In genomic region chr2:36060133-36060532, GRCh38 we compare ENCODE assay signal across 17 cellular contexts.
DNase-seq lines count a peak whose midpoint lies in the region; ATAC-seq and TF ChIP-seq lines count a peak whose summit lies in the region.
"Had no signal": no experiment of that assay in that cellular context is flagged by ENCODE, and none has a peak within 500 bp of the region (broad histone marks: within the 10 kb centered on the region; RNA-seq: fewer than 3 reads in every experiment).

No MANE protein-coding gene starts in this region.

- DNase-seq in CMK (ENCODE audit: low read depth) (peak; percentile 18), Peyer's patch (no peak), NCI-H187 (lab: John Stamatoyannopoulos, UW) (no peak)
- no peak for DNase-seq in activated CD8-positive, alpha-beta memory T cell treated with anti-CD3 and anti-CD28 coated beads for 24 hours
- DNase-seq in activated T-cell treated with anti-CD3 and anti-CD28 coated beads, Interleukin-2, amount 50 U/mL, for 4 hours = no peak
- DNase-seq: activated B cell treated with CpG ODN at 0.5 μM for 24 hours; activated T-cell treated with anti-CD3 and anti-CD28 coated beads, Interleukin-2, amount 50 U/mL, for 24 hours; foreskin fibroblast; immature natural killer cell; NCI-H187 treated with DMSO at 0.1 percent for 48 hours; uterus had no signal

- peaks cover 4% of the 10 kb centered on the region for H3K9me3 Mint-ChIP-seq in activated T-cell treated with anti-CD3 and anti-CD28 coated beads, Interleukin-2, amount 50 U/mL, for 4 hours
- H3K9me3 Mint-ChIP-seq: immature natural killer cell had no signal

- H3K27me3 ChIP-seq in Peyer's patch = no peaks in the 10 kb centered on the region
- H3K27me3 ChIP-seq: ascending aorta, SJSA1, uterus had no signal

- TF ChIP-seq CTCF in Peyer's patch (IDR thresholded peaks at IDR 0.05) = no peak

- H3K27me3 Mint-ChIP-seq in activated T-cell treated with anti-CD3 and anti-CD28 coated beads, Interleukin-2, amount 50 U/mL, for 4 hours (ENCODE audit: low read depth) = peaks cover 5% of the 10 kb centered on the region

- no peaks in the 10 kb centered on the region for H3K36me3 Mint-ChIP-seq in activated T-cell treated with anti-CD3 and anti-CD28 coated beads, Interleukin-2, amount 50 U/mL, for 4 hours (ENCODE audit: insufficient read depth)
- H3K36me3 Mint-ChIP-seq: IgD-negative memory B cell had no signal

- no peaks in the 10 kb centered on the region for H3K9me3 ChIP-seq in Peyer's patch
- H3K9me3 ChIP-seq: ascending aorta, SJSA1, uterus had no signal

- no peak for TF ChIP-seq POLR2A in Peyer's patch (IDR thresholded peaks at IDR 0.05)

- H3K4me1 ChIP-seq in Peyer's patch = peaks cover 0 to 8% (median 0%) of the 10 kb centered on the region in 4 donors
- H3K4me1 ChIP-seq: ascending aorta, SJSA1, uterus had no signal

- H3K36me3 ChIP-seq in Peyer's patch = no peaks in the 10 kb centered on the region
- H3K36me3 ChIP-seq: ascending aorta, SJSA1, uterus had no signal

- H3K27ac ChIP-seq in Peyer's patch = peak overlapping the region in 3 of 4 donors; percentile 18 to 74 (median 60)
- H3K27ac ChIP-seq: ascending aorta, SJSA1, uterus had no signal

- ATAC-seq in GM21360 (IDR thresholded peaks at IDR 0.05; ENCODE audit: unreplicated experiment) = peak; percentile 25
- peak; percentile 17 for ATAC-seq in HG02981 (IDR thresholded peaks at IDR 0.05; ENCODE audit: unreplicated experiment)
- ATAC-seq in GM18870 (IDR thresholded peaks at IDR 0.05; ENCODE audit: unreplicated experiment) = no peak
- ATAC-seq in activated T-cell treated with anti-CD3 and anti-CD28 coated beads, Interleukin-2, amount 50 U/mL, for 4 hours = no peak

- H3K4me1 Mint-ChIP-seq in activated T-cell treated with anti-CD3 and anti-CD28 coated beads, Interleukin-2, amount 50 U/mL, for 4 hours (ENCODE audit: low read depth) = peaks cover 3% of the 10 kb centered on the region

- H3K4me3 Mint-ChIP-seq in activated T-cell treated with anti-CD3 and anti-CD28 coated beads, Interleukin-2, amount 50 U/mL, for 4 hours = no peak overlapping the region
- H3K4me3 Mint-ChIP-seq: activated B cell treated with CpG ODN at 0.5 μM for 24 hours; activated T-cell treated with anti-CD3 and anti-CD28 coated beads, Interleukin-2, amount 50 U/mL, for 24 hours; IgD-negative memory B cell; immature natural killer cell had no signal

- H3K4me3 ChIP-seq in Peyer's patch = peak overlapping the region in 1 of 4 donors; percentile 13
- H3K4me3 ChIP-seq: ascending aorta, SJSA1, uterus had no signal

Comparison
In these comparisons a context has a peak if more than half of its experiments do, and no peak if none do; other contexts are left out.
1. ATAC-seq: peak in GM21360 (single experiment) and HG02981 (single experiment); none in GM18870 (single experiment) and activated T-cell treated with anti-CD3 and anti-CD28 coated beads, Interleukin-2, amount 50 U/mL, for 4 hours (0 of 2).